ENCODE assay signal across 2 cellular contexts in the genomic region with DNA sequence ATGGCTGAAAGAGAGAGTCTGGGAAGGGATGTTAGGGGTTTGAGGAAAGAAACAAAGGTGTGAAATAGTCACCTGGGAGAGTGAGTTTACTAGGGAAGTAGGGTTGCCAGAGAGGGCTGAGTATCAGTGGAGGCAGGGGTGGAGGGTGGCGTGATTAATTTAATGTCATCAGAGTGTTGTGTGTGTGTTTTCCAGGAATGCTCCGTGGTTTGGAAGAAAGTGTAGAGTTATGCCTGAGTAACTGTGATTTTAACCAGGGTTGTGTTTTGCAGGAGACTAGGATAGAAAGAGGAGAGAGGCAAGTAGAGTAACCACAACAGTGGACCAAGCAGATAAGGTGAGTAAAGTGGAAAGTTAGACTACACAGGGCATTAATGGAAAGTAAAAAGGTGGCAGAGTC.
A peak's percentile ranks its signal among the peaks of the same experiment; 100 is the strongest.
TF ChIP-seq lines count a peak whose summit lies in the region.

No MANE protein-coding gene starts in this region.

TF ChIP-seq in HepG2, 621 proteins besides CTCF, POLR2A, EP300 and RAD21:
- TF ChIP-seq KLF9 (CRISPR knock-in tag; IDR thresholded peaks at IDR 0.05; ENCODE audit: low read depth) (no peak), TBX2 (CRISPR knock-in tag; IDR thresholded peaks at IDR 0.05; ENCODE audit: borderline replicate concordance) (no peak), POLR2AphosphoS2 (IDR thresholded peaks at IDR 0.05; ENCODE audit: low read depth, low read length) (no peak)
- TF ChIP-seq, protein P1, sequence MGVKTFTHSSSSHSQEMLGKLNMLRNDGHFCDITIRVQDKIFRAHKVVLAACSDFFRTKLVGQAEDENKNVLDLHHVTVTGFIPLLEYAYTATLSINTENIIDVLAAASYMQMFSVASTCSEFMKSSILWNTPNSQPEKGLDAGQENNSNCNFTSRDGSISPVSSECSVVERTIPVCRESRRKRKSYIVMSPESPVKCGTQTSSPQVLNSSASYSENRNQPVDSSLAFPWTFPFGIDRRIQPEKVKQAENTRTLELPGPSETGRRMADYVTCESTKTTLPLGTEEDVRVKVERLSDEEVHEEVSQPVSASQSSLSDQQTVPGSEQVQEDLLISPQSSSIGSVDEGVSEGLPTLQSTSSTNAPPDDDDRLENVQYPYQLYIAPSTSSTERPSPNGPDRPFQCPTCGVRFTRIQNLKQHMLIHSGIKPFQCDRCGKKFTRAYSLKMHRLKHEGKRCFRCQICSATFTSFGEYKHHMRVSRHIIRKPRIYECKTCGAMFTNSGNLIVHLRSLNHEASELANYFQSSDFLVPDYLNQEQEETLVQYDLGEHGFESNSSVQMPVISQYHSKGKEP (CRISPR knock-in tag; IDR thresholded peaks at IDR 0.05): no peak

TF ChIP-seq in K562, 482 proteins besides CTCF, POLR2A, EP300 and RAD21:
- TF ChIP-seq MEIS2 (IDR thresholded peaks at IDR 0.05; ENCODE audit: partially characterized antibody) (no peak), LEF1 (IDR thresholded peaks at IDR 0.05) (no peak)
- TF ChIP-seq, protein P2, sequence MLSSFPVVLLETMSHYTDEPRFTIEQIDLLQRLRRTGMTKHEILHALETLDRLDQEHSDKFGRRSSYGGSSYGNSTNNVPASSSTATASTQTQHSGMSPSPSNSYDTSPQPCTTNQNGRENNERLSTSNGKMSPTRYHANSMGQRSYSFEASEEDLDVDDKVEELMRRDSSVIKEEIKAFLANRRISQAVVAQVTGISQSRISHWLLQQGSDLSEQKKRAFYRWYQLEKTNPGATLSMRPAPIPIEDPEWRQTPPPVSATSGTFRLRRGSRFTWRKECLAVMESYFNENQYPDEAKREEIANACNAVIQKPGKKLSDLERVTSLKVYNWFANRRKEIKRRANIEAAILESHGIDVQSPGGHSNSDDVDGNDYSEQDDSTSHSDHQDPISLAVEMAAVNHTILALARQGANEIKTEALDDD (IDR thresholded peaks at IDR 0.05): 0 out of 2 replicates have a peak, but pooled peaks have one; percentile 37
